17 cellular contexts compared by ENCODE assay signal in genomic region chr9:105330755-105331154, GRCh38.
DNase-seq lines count a peak whose midpoint lies in the region; ATAC-seq and TF ChIP-seq lines count a peak whose summit lies in the region.
"Had no signal": no experiment of that assay in that cellular context is flagged by ENCODE, and none has a peak within 500 bp of the region (broad histone marks: within the 10 kb centered on the region; RNA-seq: fewer than 3 reads in every experiment).

No MANE protein-coding gene starts in this region.

- peaks cover 10% of the 10 kb centered on the region for H3K4me1 ChIP-seq in endocrine pancreas (ENCODE audit: control insufficient read depth, insufficient read depth, low read length)
- peaks cover 0 to 18% (median 0%) of the 10 kb centered on the region in 6 donors for H3K4me1 ChIP-seq in spleen
- H3K4me1 ChIP-seq: left lung had no signal

- ATAC-seq in GM18511 (IDR thresholded peaks at IDR 0.05; ENCODE audit: unreplicated experiment) (peak; percentile 58), GM21515 (IDR thresholded peaks at IDR 0.05; ENCODE audit: unreplicated experiment) (peak; percentile 67), HG03135 (IDR thresholded peaks at IDR 0.05; ENCODE audit: unreplicated experiment) (peak; percentile 54), GM18868 (IDR thresholded peaks at IDR 0.05; ENCODE audit: unreplicated experiment) (no peak), left ventricle myocardium superior (no peak)
- ATAC-seq: GM23338 had no signal

- intact Hi-C loops in left ventricle myocardium superior (cut with micrococcal nuclease), result no loop called here
- intact Hi-C loops in spleen (cut with DNase I; ENCODE audit: low total_unique reads), result no loop called here

- no peak for TF ChIP-seq POLR2A in spleen (IDR thresholded peaks at IDR 0.05)

- no peak for DNase-seq in left ventricle myocardium superior
- no peak for DNase-seq in spleen
- no peak for DNase-seq in activated CD8-positive, alpha-beta memory T cell treated with anti-CD3 and anti-CD28 coated beads for 24 hours
- DNase-seq: activated CD4-positive, alpha-beta T cell treated with anti-CD3 and anti-CD28 coated beads for 4 hours; activated naive CD4-positive, alpha-beta T cell treated with Interleukin-2 at 50 U/mL for 16 hours; cortex of kidney; foreskin melanocyte; left lung; NCI-H345; posterior cingulate gyrus; trophoblast cell had no signal

- H3K27me3 ChIP-seq in endocrine pancreas (ENCODE audit: control insufficient read depth, insufficient read depth, low read length), result no peaks in the 10 kb centered on the region
- H3K27me3 ChIP-seq in spleen (replicated peaks in 1 of 7), result no peaks in the 10 kb centered on the region
- H3K27me3 ChIP-seq: left lung had no signal

- H3K36me3 ChIP-seq in endocrine pancreas (ENCODE audit: control insufficient read depth, insufficient read depth, low read length) (no peaks in the 10 kb centered on the region), spleen (peaks cover 0 to 8% (median 0%) of the 10 kb centered on the region in 6 donors)
- H3K36me3 ChIP-seq: left lung had no signal

- no peak overlapping the region for H3K27ac ChIP-seq in spleen
- H3K27ac ChIP-seq: left lung had no signal

- H3K9me3 ChIP-seq in endocrine pancreas (ENCODE audit: control insufficient read depth, low read length), result no peaks in the 10 kb centered on the region
- no peaks in the 10 kb centered on the region for H3K9me3 ChIP-seq in spleen
- H3K9me3 ChIP-seq: left lung had no signal

- TF ChIP-seq CTCF in spleen (IDR thresholded peaks at IDR 0.05 in 8 of 11, conservative IDR thresholded peaks at IDR 0.05 in 3 of 11), result no peak

- H3K4me3 ChIP-seq in endocrine pancreas (ENCODE audit: control insufficient read depth, insufficient read depth, low read length), result peak overlapping the region; percentile 59
- no peak overlapping the region for H3K4me3 ChIP-seq in spleen
- H3K4me3 ChIP-seq: GM23338, left lung had no signal

- H3K9ac ChIP-seq in endocrine pancreas (ENCODE audit: control insufficient read depth, insufficient read depth, low read length), result no peak overlapping the region

Comparison
In these comparisons a context has a peak if more than half of its experiments do, and no peak if none do; other contexts are left out.
1. ATAC-seq: peak in GM18511 (single experiment), GM21515 (single experiment) and HG03135 (single experiment); none in GM18868 (single experiment) and left ventricle myocardium superior (single experiment).